Comparison of ENCODE assay signal across 8 cellular contexts in the genomic region with DNA sequence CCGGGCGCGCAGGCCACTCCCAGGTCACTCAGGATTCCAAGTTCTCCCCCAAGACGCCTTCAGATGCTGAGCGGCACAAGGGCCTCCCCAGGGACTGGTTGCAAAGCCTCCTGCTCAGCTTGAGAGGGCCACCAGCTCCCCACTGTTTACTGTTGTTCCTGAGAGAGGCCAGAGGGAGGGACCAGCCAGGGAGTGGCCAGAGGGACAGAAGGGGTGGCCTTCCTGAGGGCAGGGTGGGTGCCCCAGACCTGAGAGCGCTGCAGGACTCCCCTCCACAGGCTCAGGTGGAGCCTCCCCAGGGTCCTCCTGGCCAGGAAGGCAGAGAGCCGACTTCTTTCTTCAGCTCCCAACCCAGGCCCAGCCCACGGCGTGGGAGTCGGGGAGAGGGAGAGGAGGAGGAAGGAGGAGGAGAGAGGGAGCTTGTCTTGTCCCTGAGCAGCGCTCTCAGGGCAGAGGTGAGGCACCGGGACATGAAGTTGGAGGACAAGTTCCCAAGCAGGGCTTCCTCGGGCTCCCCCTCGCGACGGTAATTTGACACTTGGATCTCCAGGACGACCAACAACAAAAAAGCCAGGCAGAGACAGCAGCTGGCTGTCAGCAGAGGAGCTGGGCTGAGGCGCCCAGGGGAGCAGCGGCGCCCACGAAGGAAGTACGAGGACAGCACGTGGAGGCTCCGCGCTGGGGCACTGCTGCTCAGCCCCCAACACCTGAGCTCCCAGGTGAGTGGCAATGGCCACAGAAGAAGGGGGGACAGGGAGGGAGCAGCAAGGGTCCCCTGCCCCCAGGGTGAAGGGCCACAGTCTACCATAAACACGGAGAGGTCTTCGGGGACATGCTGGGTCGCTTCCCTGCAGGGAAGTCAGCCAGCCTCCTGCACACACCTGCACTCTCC. TPM values are rescaled to one million over a fixed set of nuclear protein-coding genes. Genes with fewer than 3 reads are reported as not detected.
A peak's percentile ranks its signal among the peaks of the same experiment; 100 is the strongest.
DNase-seq lines count a peak whose midpoint lies in the region; ATAC-seq and TF ChIP-seq lines count a peak whose summit lies in the region.

No MANE protein-coding gene starts in this region.

- TF ChIP-seq POLR2A in testis (IDR thresholded peaks at IDR 0.05), result no peak

- peak overlapping the region; percentile 75 for H3K4me3 Mint-ChIP-seq in nephron progenitor cell

- H3K4me1 ChIP-seq in testis, result peaks cover 41% of the 10 kb centered on the region

- no peak for ATAC-seq in HG03039 (IDR thresholded peaks at IDR 0.05; ENCODE audit: unreplicated experiment)

- peak overlapping the region; percentile 96 for H3K27ac Mint-ChIP-seq in nephron progenitor cell

- H3K4me3 ChIP-seq in Jurkat, Clone E6-1 (ENCODE audit: low read length), result no peak overlapping the region
- H3K4me3 ChIP-seq in testis, result no peak overlapping the region

- H3K9me3 ChIP-seq in testis, result no peaks in the 10 kb centered on the region

- peak; percentile 89 for DNase-seq in Caki2 (ENCODE audit: low read depth)
- peak; percentile 30 for DNase-seq in Jurkat, Clone E6-1 (ENCODE audit: low read depth, low spot score)
- peak; percentile 16 for DNase-seq in OCI-M2 (lab: John Stamatoyannopoulos, UW; ENCODE audit: unreplicated experiment)
- DNase-seq in activated T-helper 9 cell treated with anti-CD3 and anti-CD28 coated beads, Interleukin-2, amount 50 U/mL, for 16 hours (ENCODE audit: low read depth), result peak; percentile 16
- peak; percentile 75 for DNase-seq in fibroblast of the conjunctiva (ENCODE audit: low read depth)
- DNase-seq in nephron progenitor cell, result peak; percentile 95
- DNase-seq in testis, result peak; percentile 96

- peaks cover 39% of the 10 kb centered on the region for H3K4me1 Mint-ChIP-seq in nephron progenitor cell

- no peaks in the 10 kb centered on the region for H3K27me3 ChIP-seq in testis

- no peaks in the 10 kb centered on the region for H3K36me3 ChIP-seq in testis (ENCODE audit: low read depth, missing control alignments)

- peaks cover 3% of the 10 kb centered on the region for H3K27me3 Mint-ChIP-seq in nephron progenitor cell (ENCODE audit: low read depth, poor library complexity)

- no peaks in the 10 kb centered on the region for H3K9me3 Mint-ChIP-seq in nephron progenitor cell

- peak overlapping the region; percentile 60 to 76 for H3K27ac ChIP-seq in testis

- no peaks in the 10 kb centered on the region for H3K36me3 Mint-ChIP-seq in nephron progenitor cell (ENCODE audit: low read depth)

- TF ChIP-seq CTCF in nephron progenitor cell (IDR thresholded peaks at IDR 0.05) (peak; percentile 50), testis (IDR thresholded peaks at IDR 0.05) (peak in 2 of 3 experiments; percentile 58 to 61)

- 23 to 50% methylated on average over 21 to 28 of the region's 28 CpGs for WGBS in testis, 2 donors

- in situ Hi-C loops in Caki2 (cut with HindIII; ENCODE audit: low pct_unique_long_range_greater_than_20kb, low sequenced_read_pairs), result no loop called here

- intact Hi-C loops in testis (cut with DNase I; ENCODE audit: low total_unique reads), result no loop called here

RNA-seq across cellular contexts. Expression of a gene that starts 0.5 kb away (rescaled TPM):
- total RNA-seq in Caki2 (2014; rRNA removed; shearing (Covaris generic); ENCODE audit: low replicate concordance), result not detected in 2 replicates
- 1.5 TPM for polyA plus RNA-seq in Jurkat, Clone E6-1 (2012; ENCODE audit: insufficient read depth, insufficient read length)
- 1 to 10 TPM; 2.0 TPM for total RNA-seq in testis
- polyA plus RNA-seq in testis (ENCODE audit: insufficient read depth, low read depth, low replicate concordance), result 1.9 TPM

RNA-seq across cellular contexts. Expression of a gene that starts 33.2 kb away (rescaled TPM):
- total RNA-seq in Caki2 (2014; rRNA removed; shearing (Covaris generic); ENCODE audit: low replicate concordance), result 28.6 and 38.9 TPM in 2 replicates
- 36.7 TPM for polyA plus RNA-seq in Jurkat, Clone E6-1 (2012; ENCODE audit: insufficient read depth, insufficient read length)
- total RNA-seq in testis, result 10 to 100 TPM; 81.4 to 99.6 TPM
- 60.0 TPM for polyA plus RNA-seq in testis (ENCODE audit: insufficient read depth, low read depth, low replicate concordance)

RNA-seq across cellular contexts. Expression of a gene that starts 33.4 kb away (rescaled TPM):
- total RNA-seq in Caki2 (2014; rRNA removed; shearing (Covaris generic); ENCODE audit: low replicate concordance), result 96.6 and 104 TPM in 2 replicates
- 122 TPM for polyA plus RNA-seq in Jurkat, Clone E6-1 (2012; ENCODE audit: insufficient read depth, insufficient read length)
- 10 to 100 TPM; 86.9 to 95.9 TPM for total RNA-seq in testis
- polyA plus RNA-seq in testis (ENCODE audit: insufficient read depth, low read depth, low replicate concordance), result 78.4 TPM

RNA-seq across cellular contexts. Expression of a gene that starts 46.1 kb away (rescaled TPM):
- 0.34 and 16.6 TPM in 2 replicates for total RNA-seq in Caki2 (2014; rRNA removed; shearing (Covaris generic); ENCODE audit: low replicate concordance)
- polyA plus RNA-seq in Jurkat, Clone E6-1 (2012; ENCODE audit: insufficient read depth, insufficient read length), result 60.5 TPM
- 100 to 1,000 TPM; 139 to 142 TPM for total RNA-seq in testis
- polyA plus RNA-seq in testis (ENCODE audit: insufficient read depth, low read depth, low replicate concordance), result 70.4 TPM

Comparison
In these comparisons a context has a peak if more than half of its experiments do, and no peak if none do; other contexts are left out.
1. DNase-seq: peak in every context shown above with its lines; median percentile 96 in testis; 95 in nephron progenitor cell; 89 in Caki2; 75 in fibroblast of the conjunctiva; 30 in Jurkat, Clone E6-1; 16 in OCI-M2; 16 in activated T-helper 9 cell treated with anti-CD3 and anti-CD28 coated beads, Interleukin-2, amount 50 U/mL, for 16 hours.